Comparison of ENCODE assay signal across 15 cellular contexts in genomic region chr20:59583428-59584277, GRCh38. TPM values are rescaled to one million over a fixed set of nuclear protein-coding genes. Genes with fewer than 3 reads are reported as not detected.
A peak's percentile ranks its signal among the peaks of the same experiment; 100 is the strongest.
DNase-seq lines count a peak whose midpoint lies in the region; ATAC-seq and TF ChIP-seq lines count a peak whose summit lies in the region.
"Had no signal": no experiment of that assay in that cellular context is flagged by ENCODE, and none has a peak within 500 bp of the region (broad histone marks: within the 10 kb centered on the region; RNA-seq: fewer than 3 reads in every experiment).

No MANE protein-coding gene starts in this region.

- no peak overlapping the region for H3K4me3 ChIP-seq in right atrium auricular region

- H3K4me1 Mint-ChIP-seq in HFFc6 (ENCODE audit: low read depth) = no peaks in the 10 kb centered on the region

- H3K27ac Mint-ChIP-seq in HFFc6 = no peak overlapping the region

- TF ChIP-seq CTCF in right atrium auricular region (IDR thresholded peaks at IDR 0.05) = no peak
- TF ChIP-seq CTCF in HFFc6 (IDR thresholded peaks at IDR 0.05) = no peak

- no peak overlapping the region for H3K4me3 Mint-ChIP-seq in HFFc6

- H3K9me3 ChIP-seq in right atrium auricular region = no peaks in the 10 kb centered on the region

- DNase-seq in Right ventricle myocardium inferior (ENCODE audit: missing footprints) (peak; percentile 89), right atrium auricular region (ENCODE audit: low spot score) (no peak), cardiac septum (ENCODE audit: low spot score) (peak; percentile 77), mucosa of gallbladder (ENCODE audit: low spot score) (peak; percentile 39), HFFc6 (no peak), DMS79 (lab: John Stamatoyannopoulos, UW) (no peak)
- DNase-seq: Kasumi-1; NCI-H1694 treated with DMSO at 0.1 percent for 48 hours; NCI-H510A treated with DMSO at 0.1 percent for 48 hours; stimulated activated CD4-positive, alpha-beta T cell treated with anti-CD3 and anti-CD28 coated beads, Interleukin-12 subunit alpha, Interleukin-12 subunit beta, amount 100 ng/mL, for 4 hours had no signal

- peaks cover 14% of the 10 kb centered on the region; the same call in 1 of the 2 replicates for H3K9me3 Mint-ChIP-seq in HFFc6

- peaks cover 5% of the 10 kb centered on the region for H3K27me3 Mint-ChIP-seq in HFFc6 (ENCODE audit: insufficient read depth)

- no peak overlapping the region for H3K27ac ChIP-seq in right atrium auricular region
- H3K27ac ChIP-seq: VCaP had no signal

- no peaks in the 10 kb centered on the region for H3K27me3 ChIP-seq in right atrium auricular region

- intact Hi-C loops in Right ventricle myocardium inferior (cut with DNase I) = no loop called here
- intact Hi-C loops in cardiac septum (cut with DNase I) = no loop called here

- H3K36me3 ChIP-seq in right atrium auricular region = no peaks in the 10 kb centered on the region

- ATAC-seq in Right ventricle myocardium inferior (peak; percentile 72), GM21619 (IDR thresholded peaks at IDR 0.05; ENCODE audit: unreplicated experiment) (no peak)
- no peak for ATAC-seq in activated CD4-positive, CD25-positive, alpha-beta regulatory T cell treated with anti-CD3 and anti-CD28 coated beads, Interleukin-2, amount 50 U/mL, for 24 hours

- no peaks in the 10 kb centered on the region for H3K36me3 Mint-ChIP-seq in HFFc6 (ENCODE audit: low read depth)

- peaks cover 0 to 33% of the 10 kb centered on the region in 2 donors for H3K4me1 ChIP-seq in right atrium auricular region

RNA-seq across cellular contexts. Expression of gene PHACTR3, which starts 20.7 kb away (rescaled TPM):
- 9.9 TPM for total RNA-seq in Right ventricle myocardium inferior
- total RNA-seq in right atrium auricular region = 10 to 100 TPM in 1 of 2 donors, under 1 TPM in 1; 0.86 to 24.2 TPM
- 0.54 TPM for total RNA-seq in cardiac septum
- total RNA-seq in mucosa of gallbladder = 6.9 TPM
- total RNA-seq in HFFc6 (2021; fragmentation: NEBNext Ultra II Directional; extraction: Animal tissue kit (Norgen Biotek cat#: 25700)) = not detected
- total RNA-seq: A172, osteocyte had no signal

Comparison
In these comparisons a context has a peak if more than half of its experiments do, and no peak if none do; other contexts are left out.
1. DNase-seq: peak in Right ventricle myocardium inferior (single experiment), cardiac septum (single experiment) and mucosa of gallbladder (single experiment); none in right atrium auricular region (single experiment), HFFc6 (single experiment) and DMS79 (single experiment).